Comparison of ENCODE assay signal across 8 cellular contexts in the genomic region with DNA sequence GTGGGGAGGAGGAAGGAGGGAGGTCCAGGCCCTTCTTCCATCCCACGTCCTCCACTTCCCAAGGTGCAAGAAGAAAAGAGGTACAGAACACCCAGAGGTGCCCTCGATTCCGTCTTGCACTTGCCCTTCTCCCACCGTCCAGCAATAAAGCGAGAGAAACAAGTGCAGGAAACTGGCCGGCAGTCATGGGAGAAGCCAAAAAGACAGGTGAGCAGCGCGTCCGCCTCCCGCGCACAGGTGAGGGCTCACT. TPM values are rescaled to one million over a fixed set of nuclear protein-coding genes. Genes with fewer than 3 reads are reported as not detected.
DNase-seq lines count a peak whose midpoint lies in the region; ATAC-seq and TF ChIP-seq lines count a peak whose summit lies in the region.

No MANE protein-coding gene starts in this region.

- POLR2A ChIA-PET in activated CD4-positive, alpha-beta T cell treated with anti-CD3 and anti-CD28 coated beads for 36 hours (lab: Charles Lee), result interaction anchor here (0.6 to 2.1 kb wide), 9 partner anchors 11 to 109 kb away, joined by 3 to 9 read pairs (median 3); a partner anchor contains a TSS

- H3K9me3 ChIP-seq in SU-DHL-6 (ENCODE audit: insufficient read depth, low read length), result no peaks in the 10 kb centered on the region
- H3K9me3 ChIP-seq in right atrium auricular region, result no peaks in the 10 kb centered on the region

- H3K4me2 ChIP-seq in SU-DHL-6 (ENCODE audit: low read depth, low read length, poor library complexity, severe bottlenecking), result peak overlapping the region; percentile 94

- no peaks in the 10 kb centered on the region for H3K36me3 ChIP-seq in SU-DHL-6 (ENCODE audit: low read length)
- H3K36me3 ChIP-seq in right atrium auricular region, result no peaks in the 10 kb centered on the region

- ATAC-seq in activated CD4-positive, alpha-beta T cell treated with anti-CD3 and anti-CD28 coated beads for 36 hours, result no peak
- ATAC-seq in stimulated activated naive B cell treated with anti-CD40 and anti-IgM and Interleukin-4, amounts not matched to agents 10 μg/mL and 1 μg/mL and 100 μg/mL, for 72 hours (replicated peaks), result no peak
- ATAC-seq in GM18861 (IDR thresholded peaks at IDR 0.05; ENCODE audit: unreplicated experiment), result no peak

- CTCF ChIA-PET in activated CD4-positive, alpha-beta T cell treated with anti-CD3 and anti-CD28 coated beads for 36 hours (lab: Charles Lee), result interaction anchor here (0.7 to 4.8 kb wide), 9 partner anchors 12 to 98 kb away, joined by 3 to 25 read pairs (median 5); a partner anchor contains a TSS

- peaks cover 0 to 21% of the 10 kb centered on the region in 2 donors for H3K4me1 ChIP-seq in right atrium auricular region

- H3K4me3 ChIP-seq in SU-DHL-6 (ENCODE audit: insufficient read depth, low read length, poor library complexity, severe bottlenecking) (peak overlapping the region; percentile 91), right atrium auricular region (peak overlapping the region; percentile 58 to 69)

- H3K36me3 Mint-ChIP-seq in activated CD4-positive, alpha-beta T cell treated with anti-CD3 and anti-CD28 coated beads for 36 hours (ENCODE audit: low read depth), result peaks cover 19% of the 10 kb centered on the region
- H3K36me3 Mint-ChIP-seq in stimulated activated naive B cell treated with anti-CD40 and anti-IgM and Interleukin-4, amounts not matched to agents 10 μg/mL and 1 μg/mL and 100 μg/mL, for 72 hours, result peaks cover 5 to 17% of the 10 kb centered on the region in 2 donors

- peak overlapping the region; percentile 95 for H3K4me3 Mint-ChIP-seq in activated CD4-positive, alpha-beta T cell treated with anti-CD3 and anti-CD28 coated beads for 36 hours
- peak overlapping the region; percentile 93 to 96 for H3K4me3 Mint-ChIP-seq in stimulated activated naive B cell treated with anti-CD40 and anti-IgM and Interleukin-4, amounts not matched to agents 10 μg/mL and 1 μg/mL and 100 μg/mL, for 72 hours

- intact Hi-C loops in activated CD4-positive, alpha-beta T cell treated with anti-CD3 and anti-CD28 coated beads for 36 hours (cut with DNase I, micrococcal nuclease), result loop anchor here (1.0 to 2.0 kb wide), 10 partner anchors 11 to 298 kb away; a partner anchor contains a TSS

- H3K9me2 ChIP-seq in SU-DHL-6 (replicated peaks; ENCODE audit: insufficient read depth, low read length), result no peaks in the 10 kb centered on the region

- no peaks in the 10 kb centered on the region for H3K27me3 ChIP-seq in SU-DHL-6 (ENCODE audit: low read length)
- no peaks in the 10 kb centered on the region for H3K27me3 ChIP-seq in right atrium auricular region

- H3K27ac ChIP-seq in SU-DHL-6 (ENCODE audit: low read depth, low read length) (peak overlapping the region; percentile 85), right atrium auricular region (peak overlapping the region; percentile 76 to 82)

- no peak for DNase-seq in activated CD4-positive, alpha-beta T cell treated with anti-CD3 and anti-CD28 coated beads for 36 hours
- DNase-seq in activated CD4-positive, alpha-beta T cell treated with anti-CD3 and anti-CD28 coated beads for 1 hour, result no peak
- DNase-seq in right atrium auricular region (ENCODE audit: low spot score), result no peak
- no peak for DNase-seq in stimulated activated naive B cell treated with anti-CD40 and anti-IgM and Interleukin-4, amounts not matched to agents 10 μg/mL and 1 μg/mL and 100 μg/mL, for 72 hours
- no peak for DNase-seq in effector CD4-positive, alpha-beta T cell
- DNase-seq in NCI-H1048 (lab: John Stamatoyannopoulos, UW), result no peak

- H3K9me3 Mint-ChIP-seq in activated CD4-positive, alpha-beta T cell treated with anti-CD3 and anti-CD28 coated beads for 36 hours (ENCODE audit: low read depth), result no peaks in the 10 kb centered on the region
- no peaks in the 10 kb centered on the region for H3K9me3 Mint-ChIP-seq in stimulated activated naive B cell treated with anti-CD40 and anti-IgM and Interleukin-4, amounts not matched to agents 10 μg/mL and 1 μg/mL and 100 μg/mL, for 72 hours

- no peaks in the 10 kb centered on the region for H3K27me3 Mint-ChIP-seq in activated CD4-positive, alpha-beta T cell treated with anti-CD3 and anti-CD28 coated beads for 36 hours
- no peaks in the 10 kb centered on the region for H3K27me3 Mint-ChIP-seq in stimulated activated naive B cell treated with anti-CD40 and anti-IgM and Interleukin-4, amounts not matched to agents 10 μg/mL and 1 μg/mL and 100 μg/mL, for 72 hours

- H3K79me2 ChIP-seq in SU-DHL-6 (ENCODE audit: insufficient read depth, low read length), result peaks cover 26% of the 10 kb centered on the region

- H4K20me1 ChIP-seq in SU-DHL-6 (ENCODE audit: low read depth, low read length), result no peaks in the 10 kb centered on the region

- H3F3A ChIP-seq in SU-DHL-6 (ENCODE audit: insufficient read depth), result peaks cover 8% of the 10 kb centered on the region; the same call in 1 of the 2 replicates

- peak overlapping the region; percentile 97 for H3K9ac ChIP-seq in SU-DHL-6 (ENCODE audit: low read length)

- peak overlapping the region; percentile 93 for H3K27ac Mint-ChIP-seq in activated CD4-positive, alpha-beta T cell treated with anti-CD3 and anti-CD28 coated beads for 36 hours
- peak overlapping the region; percentile 96 for H3K27ac Mint-ChIP-seq in stimulated activated naive B cell treated with anti-CD40 and anti-IgM and Interleukin-4, amounts not matched to agents 10 μg/mL and 1 μg/mL and 100 μg/mL, for 72 hours

- peaks cover 25% of the 10 kb centered on the region for H3K4me1 Mint-ChIP-seq in activated CD4-positive, alpha-beta T cell treated with anti-CD3 and anti-CD28 coated beads for 36 hours
- H3K4me1 Mint-ChIP-seq in stimulated activated naive B cell treated with anti-CD40 and anti-IgM and Interleukin-4, amounts not matched to agents 10 μg/mL and 1 μg/mL and 100 μg/mL, for 72 hours, result peaks cover 20 to 32% of the 10 kb centered on the region in 2 donors

- TF ChIP-seq CTCF in SU-DHL-6 (IDR thresholded peaks at IDR 0.05; ENCODE audit: insufficient read depth, low read length, poor library complexity, severe bottlenecking) (no peak), right atrium auricular region (IDR thresholded peaks at IDR 0.05) (no peak)

- H2AFZ ChIP-seq in SU-DHL-6 (ENCODE audit: low read depth, low read length, severe bottlenecking), result peak overlapping the region; percentile 75

RNA-seq across cellular contexts. Expression of a gene that starts 1.3 kb away (rescaled TPM):
- total RNA-seq in activated CD4-positive, alpha-beta T cell treated with anti-CD3 and anti-CD28 coated beads for 36 hours, result under 1 TPM; 0.27 to 0.32 TPM
- not detected for total RNA-seq in right atrium auricular region

RNA-seq across cellular contexts. Expression of a gene that starts 17.7 kb away (rescaled TPM):
- 10 to 100 TPM; 60.8 to 72.7 TPM for total RNA-seq in activated CD4-positive, alpha-beta T cell treated with anti-CD3 and anti-CD28 coated beads for 36 hours
- total RNA-seq in right atrium auricular region, result 10 to 100 TPM; 79.1 to 87.1 TPM

RNA-seq across cellular contexts. Expression of a gene that starts 29.4 kb away (rescaled TPM):
- total RNA-seq in activated CD4-positive, alpha-beta T cell treated with anti-CD3 and anti-CD28 coated beads for 36 hours, result 10 to 100 TPM in 1 of 2 experiments, 1 to 10 TPM in 1; 5.4 to 11.9 TPM
- total RNA-seq in right atrium auricular region, result 10 to 100 TPM; 16.6 to 21.3 TPM

RNA-seq across cellular contexts. Expression of a gene that starts 31.5 kb away (rescaled TPM):
- total RNA-seq in activated CD4-positive, alpha-beta T cell treated with anti-CD3 and anti-CD28 coated beads for 36 hours, result 10 to 100 TPM in 1 of 2 experiments, 1 to 10 TPM in 1; 9.1 to 11.2 TPM
- total RNA-seq in right atrium auricular region, result 1 to 10 TPM; 2.2 to 9.7 TPM

RNA-seq across cellular contexts. Expression of a gene that starts 52.5 kb away (rescaled TPM):
- total RNA-seq in activated CD4-positive, alpha-beta T cell treated with anti-CD3 and anti-CD28 coated beads for 36 hours, result 10 to 100 TPM; 51.1 to 53.3 TPM
- 100 to 1,000 TPM; 107 to 124 TPM for total RNA-seq in right atrium auricular region
